Comparison of ENCODE assay signal across 11 cellular contexts in the genomic region with DNA sequence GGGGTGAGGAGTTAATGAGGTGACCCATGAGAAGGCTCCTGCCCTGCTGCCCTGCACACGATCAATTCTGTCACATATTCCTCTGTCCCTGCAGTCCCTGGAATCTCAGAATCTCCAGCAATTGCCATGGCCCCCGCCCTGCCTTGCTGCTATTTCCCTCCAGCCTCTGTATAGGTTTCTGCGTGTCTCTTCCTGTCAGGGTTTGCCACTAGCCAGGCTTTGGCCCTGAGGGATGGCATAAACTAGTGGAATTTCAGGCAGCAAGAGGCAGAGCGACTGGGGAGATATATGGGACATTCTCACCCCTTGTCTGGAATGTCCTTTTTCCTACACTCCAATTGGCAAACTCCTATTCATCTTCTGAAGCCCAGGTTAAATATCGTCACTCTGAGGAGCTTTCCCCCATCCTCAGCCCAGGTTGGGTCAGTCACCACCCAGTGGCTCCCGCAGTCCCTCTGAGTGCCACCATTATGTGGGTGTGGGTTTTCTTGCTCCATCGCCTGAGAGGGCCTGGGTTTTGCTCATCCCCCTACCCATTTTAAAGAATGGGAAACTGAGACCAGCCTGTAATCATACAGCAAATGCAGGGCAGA. TPM values are rescaled to one million over a fixed set of nuclear protein-coding genes. Genes with fewer than 3 reads are reported as not detected.
DNase-seq lines count a peak whose midpoint lies in the region; ATAC-seq and TF ChIP-seq lines count a peak whose summit lies in the region.
"Had no signal": no experiment of that assay in that cellular context is flagged by ENCODE, and none has a peak within 500 bp of the region (broad histone marks: within the 10 kb centered on the region; RNA-seq: fewer than 3 reads in every experiment).

No MANE protein-coding gene starts in this region.

- POLR2A ChIA-PET in T-cell (lab: Charles Lee), result no interaction called here

- H3K4me1 Mint-ChIP-seq in activated T-cell treated with anti-CD3 and anti-CD28 coated beads, Interleukin-2, amount 50 U/mL, for 72 hours (ENCODE audit: low read depth), result peaks cover 5% of the 10 kb centered on the region
- H3K4me1 Mint-ChIP-seq in activated T-cell treated with anti-CD3 and anti-CD28 coated beads, Interleukin-2, amount 50 U/mL, for 4 hours (ENCODE audit: low read depth), result peaks cover 25% of the 10 kb centered on the region
- H3K4me1 Mint-ChIP-seq in T-cell (peaks cover 21 to 30% (median 22%) of the 10 kb centered on the region in 3 donors), endothelial cell (ENCODE audit: unreplicated experiment) (peaks cover 20% of the 10 kb centered on the region)
- peaks cover 6 to 27% of the 10 kb centered on the region in 2 donors for H3K4me1 Mint-ChIP-seq in stimulated activated naive B cell treated with anti-CD40 and anti-IgM and Interleukin-4, amounts not matched to agents 10 μg/mL and 1 μg/mL and 100 μg/mL, for 72 hours

- H3K4me3 Mint-ChIP-seq in activated T-cell treated with anti-CD3 and anti-CD28 coated beads, Interleukin-2, amount 50 U/mL, for 72 hours, result no peak overlapping the region
- no peak overlapping the region for H3K4me3 Mint-ChIP-seq in activated T-cell treated with anti-CD3 and anti-CD28 coated beads, Interleukin-2, amount 50 U/mL, for 4 hours
- H3K4me3 Mint-ChIP-seq in T-cell (peak overlapping the region in 1 of 3 donors; percentile 43), endothelial cell (ENCODE audit: unreplicated experiment) (peak overlapping the region; percentile 21)
- H3K4me3 Mint-ChIP-seq in stimulated activated naive B cell treated with anti-CD40 and anti-IgM and Interleukin-4, amounts not matched to agents 10 μg/mL and 1 μg/mL and 100 μg/mL, for 72 hours, result no peak overlapping the region
- H3K4me3 Mint-ChIP-seq: dendritic cell treated with granulocyte-macrophage colony-stimulating factor and Interleukin-4, amounts not matched to agents 40 ng/mL and 50 ng/mL, for 4 days had no signal

- no peaks in the 10 kb centered on the region for H3K9me3 Mint-ChIP-seq in activated T-cell treated with anti-CD3 and anti-CD28 coated beads, Interleukin-2, amount 50 U/mL, for 72 hours
- H3K9me3 Mint-ChIP-seq in activated T-cell treated with anti-CD3 and anti-CD28 coated beads, Interleukin-2, amount 50 U/mL, for 4 hours, result no peaks in the 10 kb centered on the region
- H3K9me3 Mint-ChIP-seq in T-cell (no peaks in the 10 kb centered on the region), endothelial cell (ENCODE audit: unreplicated experiment) (no peaks in the 10 kb centered on the region)
- no peaks in the 10 kb centered on the region for H3K9me3 Mint-ChIP-seq in stimulated activated naive B cell treated with anti-CD40 and anti-IgM and Interleukin-4, amounts not matched to agents 10 μg/mL and 1 μg/mL and 100 μg/mL, for 72 hours
- H3K9me3 Mint-ChIP-seq: dendritic cell treated with granulocyte-macrophage colony-stimulating factor and Interleukin-4, amounts not matched to agents 40 ng/mL and 50 ng/mL, for 4 days had no signal

- TF ChIP-seq CTCF in endothelial cell (IDR thresholded peaks at IDR 0.05; ENCODE audit: unreplicated experiment), result no peak

- H3K27me3 Mint-ChIP-seq in activated T-cell treated with anti-CD3 and anti-CD28 coated beads, Interleukin-2, amount 50 U/mL, for 72 hours (ENCODE audit: low read depth), result peaks cover 7% of the 10 kb centered on the region
- H3K27me3 Mint-ChIP-seq in activated T-cell treated with anti-CD3 and anti-CD28 coated beads, Interleukin-2, amount 50 U/mL, for 4 hours (ENCODE audit: low read depth), result no peaks in the 10 kb centered on the region
- H3K27me3 Mint-ChIP-seq in T-cell (no peaks in the 10 kb centered on the region), endothelial cell (ENCODE audit: unreplicated experiment) (peaks cover 18% of the 10 kb centered on the region)
- H3K27me3 Mint-ChIP-seq in stimulated activated naive B cell treated with anti-CD40 and anti-IgM and Interleukin-4, amounts not matched to agents 10 μg/mL and 1 μg/mL and 100 μg/mL, for 72 hours, result no peaks in the 10 kb centered on the region
- H3K27me3 Mint-ChIP-seq: dendritic cell treated with granulocyte-macrophage colony-stimulating factor and Interleukin-4, amounts not matched to agents 40 ng/mL and 50 ng/mL, for 4 days had no signal

- no peaks in the 10 kb centered on the region for H3K36me3 Mint-ChIP-seq in activated T-cell treated with anti-CD3 and anti-CD28 coated beads, Interleukin-2, amount 50 U/mL, for 72 hours (ENCODE audit: insufficient read depth in 2 of 2)
- H3K36me3 Mint-ChIP-seq in activated T-cell treated with anti-CD3 and anti-CD28 coated beads, Interleukin-2, amount 50 U/mL, for 4 hours (ENCODE audit: insufficient read depth), result no peaks in the 10 kb centered on the region
- H3K36me3 Mint-ChIP-seq in T-cell (no peaks in the 10 kb centered on the region), endothelial cell (ENCODE audit: low read depth, unreplicated experiment) (no peaks in the 10 kb centered on the region)
- H3K36me3 Mint-ChIP-seq in stimulated activated naive B cell treated with anti-CD40 and anti-IgM and Interleukin-4, amounts not matched to agents 10 μg/mL and 1 μg/mL and 100 μg/mL, for 72 hours, result no peaks in the 10 kb centered on the region

- CTCF ChIA-PET in T-cell (lab: Charles Lee), result no interaction called here

- peak overlapping the region; percentile 63 for H3K27ac Mint-ChIP-seq in activated T-cell treated with anti-CD3 and anti-CD28 coated beads, Interleukin-2, amount 50 U/mL, for 72 hours
- H3K27ac Mint-ChIP-seq in T-cell, result peak overlapping the region; percentile 87 to 88
- H3K27ac Mint-ChIP-seq in endothelial cell (ENCODE audit: unreplicated experiment), result no peak overlapping the region
- peak overlapping the region; percentile 2 for H3K27ac Mint-ChIP-seq in stimulated activated naive B cell treated with anti-CD40 and anti-IgM and Interleukin-4, amounts not matched to agents 10 μg/mL and 1 μg/mL and 100 μg/mL, for 72 hours
- H3K27ac Mint-ChIP-seq: dendritic cell treated with granulocyte-macrophage colony-stimulating factor and Interleukin-4, amounts not matched to agents 40 ng/mL and 50 ng/mL, for 4 days had no signal

- DNase-seq in activated T-cell treated with anti-CD3 and anti-CD28 coated beads, Interleukin-2, amount 50 U/mL, for 72 hours, result no peak
- DNase-seq in activated T-cell treated with anti-CD3 and anti-CD28 coated beads, Interleukin-2, amount 50 U/mL, for 4 hours, result no peak
- DNase-seq in T-cell (no peak), endothelial cell (ENCODE audit: low spot score) (no peak), C1 segment of cervical spinal cord (lab: John Stamatoyannopoulos, UW) (no peak), left ventricle myocardium superior (no peak)
- DNase-seq in stimulated activated naive B cell treated with anti-CD40 and anti-IgM and Interleukin-4, amounts not matched to agents 10 μg/mL and 1 μg/mL and 100 μg/mL, for 72 hours, result no peak
- DNase-seq: esophagus squamous epithelium, NCI-H1417 had no signal

- no peak for ATAC-seq in activated T-cell treated with anti-CD3 and anti-CD28 coated beads, Interleukin-2, amount 50 U/mL, for 72 hours (replicated peaks in 1 of 2)
- no peak for ATAC-seq in activated T-cell treated with anti-CD3 and anti-CD28 coated beads, Interleukin-2, amount 50 U/mL, for 4 hours
- peak in 2 of 4 experiments; percentile 13 to 43 for ATAC-seq in T-cell (replicated peaks in 1 of 4)
- ATAC-seq in stimulated activated naive B cell treated with anti-CD40 and anti-IgM and Interleukin-4, amounts not matched to agents 10 μg/mL and 1 μg/mL and 100 μg/mL, for 72 hours (replicated peaks), result no peak
- ATAC-seq in left ventricle myocardium superior, result no peak
- no peak for ATAC-seq in GM21723 (IDR thresholded peaks at IDR 0.05; ENCODE audit: unreplicated experiment)

- intact Hi-C loops in left ventricle myocardium superior (cut with micrococcal nuclease), result loop anchor here (5.0 kb wide), 1 partner anchor 244 kb away; no protein-coding TSS in a partner anchor

RNA-seq across cellular contexts. Expression of a gene that starts 15.5 kb away (rescaled TPM):
- total RNA-seq in activated T-cell treated with anti-CD3 and anti-CD28 coated beads, Interleukin-2, amount 50 U/mL, for 72 hours, result 1 to 10 TPM; 7.4 to 8.8 TPM
- under 1 TPM; 0.73 to 0.98 (median 0.90) TPM for total RNA-seq in activated T-cell treated with anti-CD3 and anti-CD28 coated beads, Interleukin-2, amount 50 U/mL, for 4 hours
- total RNA-seq in T-cell (10 to 100 TPM in 2 of 5 donors, 1 to 10 TPM in 3; 7.2 to 11.1 (median 9.6) TPM), endothelial cell (ENCODE audit: unreplicated experiment) (30.3 TPM), left ventricle myocardium superior (22.1 TPM)

RNA-seq across cellular contexts. Expression of a gene that starts 15.8 kb away (rescaled TPM):
- 100 to 1,000 TPM; 104 to 107 TPM for total RNA-seq in activated T-cell treated with anti-CD3 and anti-CD28 coated beads, Interleukin-2, amount 50 U/mL, for 72 hours
- 100 to 1,000 TPM; 216 to 260 (median 253) TPM for total RNA-seq in activated T-cell treated with anti-CD3 and anti-CD28 coated beads, Interleukin-2, amount 50 U/mL, for 4 hours
- total RNA-seq in T-cell (10 to 100 TPM; 36.9 to 61.3 (median 57.1) TPM), endothelial cell (ENCODE audit: unreplicated experiment) (65.8 TPM), left ventricle myocardium superior (38.6 TPM)

RNA-seq across cellular contexts. Expression of a gene that starts 54.7 kb away (rescaled TPM):
- total RNA-seq in activated T-cell treated with anti-CD3 and anti-CD28 coated beads, Interleukin-2, amount 50 U/mL, for 72 hours, result 10 to 100 TPM; 21.4 to 25.9 TPM
- 10 to 100 TPM; 35.7 to 39.8 (median 35.7) TPM for total RNA-seq in activated T-cell treated with anti-CD3 and anti-CD28 coated beads, Interleukin-2, amount 50 U/mL, for 4 hours
- total RNA-seq in T-cell, result 10 to 100 TPM; 12.9 to 22.9 (median 20.0) TPM
- total RNA-seq in endothelial cell (ENCODE audit: unreplicated experiment), result 36.9 TPM
- total RNA-seq in left ventricle myocardium superior, result 31.5 TPM

Comparison
In these comparisons a context has a peak if more than half of its experiments do, and no peak if none do; other contexts are left out.
1. RNA of a gene that starts 15.5 kb away (total RNA-seq): 30.3 TPM in endothelial cell (single experiment), 22.1 TPM in left ventricle myocardium superior (single experiment), 7.2 to 11.1 TPM in T-cell and 7.4 to 8.8 TPM in activated T-cell treated with anti-CD3 and anti-CD28 coated beads, Interleukin-2, amount 50 U/mL, for 72 hours; 0.73 to 0.98 TPM in activated T-cell treated with anti-CD3 and anti-CD28 coated beads, Interleukin-2, amount 50 U/mL, for 4 hours; every median in the first group is over 4 times any median in the second.